Comparison of ENCODE assay signal across 24 cellular contexts in genomic region chr3:179192542-179192941, GRCh38.
"Had no signal": no experiment of that assay in that cellular context is flagged by ENCODE, and none has a peak within 500 bp of the region (broad histone marks: within the 10 kb centered on the region; RNA-seq: fewer than 3 reads in every experiment).

No MANE protein-coding gene starts in this region.

- FAIRE-seq: astrocyte had no signal

- H3K9me3 ChIP-seq: SK-N-SH had no signal

- DNase-seq: activated B cell treated with CpG ODN at 0.5 μM for 24 hours; activated CD4-positive, alpha-beta memory T cell treated with anti-CD3 and anti-CD28 coated beads, Interleukin-2, amount 10 ng/mL, durations not matched to agents 7 days and 5 days; activated CD4-positive, alpha-beta T cell treated with anti-CD3 and anti-CD28 coated beads for 1 hour; activated CD4-positive, alpha-beta T cell treated with anti-CD3 and anti-CD28 coated beads, Interleukin-2, amount 50 U/mL, for 1 hour; activated gamma-delta T cell; activated naive CD4-positive, alpha-beta T cell treated with anti-CD3 and anti-CD28 coated beads for 36 hours; activated T-cell treated with anti-CD3 and anti-CD28 coated beads for 4 hours; activated T-cell treated with anti-CD3 and anti-CD28 coated beads, Interleukin-2, amount 50 U/mL, for 48 hours; amygdala; Karpas-422; NCI-H1930; NCI-H2171; NCI-H226; NCI-H526; NCI-H82; RPMI8226; SK-N-SH; T-helper 1 cell had no signal

- H3K27me3 Mint-ChIP-seq: activated B cell treated with CpG ODN at 0.5 μM for 24 hours; activated CD4-positive, alpha-beta memory T cell treated with anti-CD3 and anti-CD28 coated beads, Interleukin-2, amount 10 ng/mL, durations not matched to agents 7 days and 5 days; activated naive CD8-positive, alpha-beta T cell; activated T-helper 17 cell treated with anti-CD3 and anti-CD28 coated beads, Interleukin-2, amount 50 U/mL, for 72 hours had no signal

- ATAC-seq: activated T-helper 17 cell treated with anti-CD3 and anti-CD28 coated beads, Interleukin-2, amount 50 U/mL, for 72 hours; Right ventricle myocardium inferior had no signal

- H3K36me3 Mint-ChIP-seq: activated naive CD8-positive, alpha-beta T cell had no signal

- H3K9me3 Mint-ChIP-seq: activated B cell treated with CpG ODN at 0.5 μM for 24 hours; activated CD4-positive, alpha-beta memory T cell treated with anti-CD3 and anti-CD28 coated beads, Interleukin-2, amount 10 ng/mL, durations not matched to agents 7 days and 5 days; activated naive CD4-positive, alpha-beta T cell treated with anti-CD3 and anti-CD28 coated beads for 36 hours; activated T-helper 17 cell treated with anti-CD3 and anti-CD28 coated beads, Interleukin-2, amount 50 U/mL, for 72 hours; brain; T-helper 2 cell treated with Interferon-gamma antibody and Interleukin-4, amounts not matched to agents 5 μg/mL and 100 μg/mL, for 36 hours had no signal

- H3K27ac Mint-ChIP-seq: activated B cell treated with CpG ODN at 0.5 μM for 24 hours; activated CD4-positive, alpha-beta memory T cell treated with anti-CD3 and anti-CD28 coated beads, Interleukin-2, amount 10 ng/mL, durations not matched to agents 7 days and 5 days; activated naive CD4-positive, alpha-beta T cell treated with anti-CD3 and anti-CD28 coated beads for 36 hours; activated T-helper 17 cell treated with anti-CD3 and anti-CD28 coated beads, Interleukin-2, amount 50 U/mL, for 72 hours; T-helper 2 cell treated with Interferon-gamma antibody and Interleukin-4, amounts not matched to agents 5 μg/mL and 100 μg/mL, for 36 hours had no signal

- H3K4me3 Mint-ChIP-seq: activated B cell treated with CpG ODN at 0.5 μM for 24 hours; activated CD4-positive, alpha-beta memory T cell treated with anti-CD3 and anti-CD28 coated beads, Interleukin-2, amount 10 ng/mL, durations not matched to agents 7 days and 5 days; activated naive CD4-positive, alpha-beta T cell treated with anti-CD3 and anti-CD28 coated beads for 36 hours; activated naive CD8-positive, alpha-beta T cell; activated T-helper 17 cell treated with anti-CD3 and anti-CD28 coated beads, Interleukin-2, amount 50 U/mL, for 72 hours; brain; T-helper 2 cell treated with Interferon-gamma antibody and Interleukin-4, amounts not matched to agents 5 μg/mL and 100 μg/mL, for 36 hours had no signal
